Comparison of ENCODE assay signal across 27 cellular contexts in the genomic region with DNA sequence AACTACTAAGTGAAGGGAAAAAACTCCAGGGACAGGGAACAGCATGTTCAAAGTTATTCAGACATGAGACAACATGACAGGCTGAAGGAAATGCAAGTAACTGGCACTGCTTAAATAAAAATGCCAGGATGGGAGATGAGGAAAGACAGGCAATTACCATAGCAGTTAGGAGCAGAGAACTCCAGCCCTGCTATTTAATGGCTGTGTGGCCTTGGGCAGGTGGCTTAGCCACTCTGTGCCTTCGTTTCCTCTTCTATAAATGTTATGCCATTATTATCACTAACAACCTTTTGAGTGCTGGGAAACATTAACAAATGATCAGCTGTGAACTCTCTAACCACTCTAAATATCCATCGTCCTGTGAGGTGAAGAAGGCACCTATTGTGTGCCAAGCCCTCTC. TPM values are rescaled to one million over a fixed set of nuclear protein-coding genes. Genes with fewer than 3 reads are reported as not detected.
DNase-seq lines count a peak whose midpoint lies in the region; ATAC-seq, FAIRE-seq and TF ChIP-seq lines count a peak whose summit lies in the region.
"Had no signal": no experiment of that assay in that cellular context is flagged by ENCODE, and none has a peak within 500 bp of the region (broad histone marks: within the 10 kb centered on the region; RNA-seq: fewer than 3 reads in every experiment).

No MANE protein-coding gene starts in this region.

- no peaks in the 10 kb centered on the region for H3K9me1 ChIP-seq in K562 (ENCODE audit: control insufficient read depth, insufficient read depth, low read length)

- H3K9me3 ChIP-seq in HepG2 (ENCODE audit: low read length) (no peaks in the 10 kb centered on the region), right lobe of liver (no peaks in the 10 kb centered on the region), K562 (replicated peaks; ENCODE audit: control insufficient read depth, insufficient read depth, low read depth, low read length) (no peaks in the 10 kb centered on the region)
- H3K9me3 ChIP-seq: BE2C, BLaER1 had no signal

- H3K79me2 ChIP-seq in HepG2 (ENCODE audit: insufficient read depth, low read length): no peaks in the 10 kb centered on the region
- H3K79me2 ChIP-seq in K562 (ENCODE audit: control insufficient read depth, insufficient read depth, low read length): no peaks in the 10 kb centered on the region
- peaks cover 8% of the 10 kb centered on the region for H3K79me2 ChIP-seq in mesendoderm (ENCODE audit: control insufficient read depth, insufficient read depth, low read length)

- no peak overlapping the region for H2BK120ac ChIP-seq in mesendoderm (ENCODE audit: low read depth, low read length)

- no peak overlapping the region for H2AK5ac ChIP-seq in mesendoderm (ENCODE audit: low read length)

- no peak overlapping the region for H2BK5ac ChIP-seq in mesendoderm (ENCODE audit: low read length)

- no TSS peak for BruUV-seq in HepG2 (replicated peaks; lab: Mats Ljungman, UMichigan)
- no TSS peak for BruUV-seq in K562 (replicated peaks; lab: Mats Ljungman, UMichigan)

- FAIRE-seq in HepG2 (lab: Jason Lieb, UNC) (no peak), K562 (lab: Jason Lieb, UNC) (no peak)
- FAIRE-seq: A204.1, GM12878, GM12892, GM18507 had no signal

- no peak for TF ChIP-seq RAD21 in HepG2 (CRISPR knock-in tag; IDR thresholded peaks at IDR 0.05)
- no peak for TF ChIP-seq RAD21 in K562 (CRISPR knock-in tag; conservative IDR thresholded peaks at IDR 0.05 in 1 of 2, IDR thresholded peaks at IDR 0.05 in 1 of 2)

- no peak overlapping the region for H4K8ac ChIP-seq in mesendoderm (ENCODE audit: low read depth, low read length)

- no peak overlapping the region for H3K56ac ChIP-seq in mesendoderm (ENCODE audit: low read length)

- no peaks in the 10 kb centered on the region for H3K36me3 ChIP-seq in HepG2 (replicated peaks in 1 of 2; ENCODE audit: control insufficient read depth in 1 of 2, insufficient read depth in 2 of 2, low read length in 2 of 2)
- H3K36me3 ChIP-seq in right lobe of liver: no peaks in the 10 kb centered on the region
- no peaks in the 10 kb centered on the region for H3K36me3 ChIP-seq in K562 (ENCODE audit: control insufficient read depth, insufficient read depth, low read length)
- H3K36me3 ChIP-seq in mesendoderm (ENCODE audit: control insufficient read depth, insufficient read depth, low read length): no peaks in the 10 kb centered on the region
- H3K36me3 ChIP-seq: BE2C, BLaER1 had no signal

- TF ChIP-seq POLR2A in HepG2 (IDR thresholded peaks at IDR 0.05; ENCODE audit: insufficient read depth in 1 of 2, low read depth in 2 of 2, low read length in 2 of 2): no peak
- no peak for TF ChIP-seq POLR2A in right lobe of liver (IDR thresholded peaks at IDR 0.05)
- TF ChIP-seq POLR2A in K562 (conservative IDR thresholded peaks at IDR 0.05): no peak

- no peak for TF ChIP-seq EP300 in HepG2 (IDR thresholded peaks at IDR 0.05; ENCODE audit: low read depth in 2 of 2, low read length in 2 of 2)
- TF ChIP-seq EP300 in HepG2 (CRISPR knock-in tag; IDR thresholded peaks at IDR 0.05; ENCODE audit: borderline replicate concordance): no peak
- TF ChIP-seq EP300 in K562 (IDR thresholded peaks at IDR 0.05; ENCODE audit: low read length): no peak

- in situ Hi-C loops in HepG2 (cut with HindIII; ENCODE audit: extremely low pct_ligation_motif_present, low pct_unique_long_range_greater_than_20kb): no loop called here
- in situ Hi-C loops in K562 (cut with MboI): no loop called here

- peaks cover 5% of the 10 kb centered on the region for H3K79me1 ChIP-seq in mesendoderm (ENCODE audit: low read length)

- no peak overlapping the region for H2BK15ac ChIP-seq in mesendoderm (replicated peaks; ENCODE audit: low read depth)

- POLR2A ChIA-PET in HepG2 (lab: Yijun Ruan, JAX) (no interaction called here), K562 (lab: Yijun Ruan, JAX) (interaction anchor here (0.6 kb wide), 1 partner anchor 435 kb away, joined by 3 read pairs; no protein-coding TSS in a partner anchor)

- CTCF ChIA-PET in HepG2 (lab: Yijun Ruan, JAX; ENCODE audit: low intra/inter-chr PET ratio, low total read pairs) (no interaction called here), K562 (lab: Yijun Ruan, JAX; ENCODE audit: low intra/inter-chr PET ratio) (interaction anchor here (0.5 kb wide), 1 partner anchor 347 kb away, joined by 3 read pairs; no protein-coding TSS in a partner anchor)

- no peak overlapping the region for H3K23ac ChIP-seq in mesendoderm (ENCODE audit: low read length)

- H3K9ac ChIP-seq in HepG2 (ENCODE audit: insufficient read depth, low read depth, low read length) (no peak overlapping the region), K562 (ENCODE audit: insufficient read depth in 1 of 2, low read depth in 2 of 2, low read length in 2 of 2) (no peak overlapping the region), mesendoderm (ENCODE audit: low read length) (no peak overlapping the region)
- H3K9ac ChIP-seq: BLaER1 had no signal

- WGBS in HepG2 (ENCODE audit: low lambda C conversion rate): 67% methylated on average over 2 of the region's 2 CpGs
- 65% methylated on average over 2 of the region's 2 CpGs for WGBS in right lobe of liver (ENCODE audit: insufficient coverage, low coverage, low lambda C conversion rate, missing lambda C conversion rate)
- WGBS in K562 (ENCODE audit: insufficient coverage, low coverage, missing lambda C conversion rate): 3% methylated on average over 2 of the region's 2 CpGs
- no CpG with 5 or more reads among the region's 2 CpGs for WGBS in mesendoderm (ENCODE audit: extremely low coverage, insufficient coverage, low lambda C conversion rate)

- DNase-seq in HepG2 (ENCODE audit: low spot score) (no peak), right lobe of liver (no peak), K562 (ENCODE audit: extremely low read depth in 1 of 4, low spot score in 3 of 4) (no peak), NCI-H69 (lab: John Stamatoyannopoulos, UW) (no peak), mesendoderm (no peak)
- DNase-seq: 8988T; ACHN; BE2C; C1 segment of cervical spinal cord; CD4-positive, alpha-beta memory T cell; CD4-positive, CD25-positive, alpha-beta regulatory T cell; CD8-positive, alpha-beta memory T cell; COR-L47; DMS 273 treated with DMSO at 0.1 percent for 48 hours; DMS153; DMS53; DMS79; DND-41; EL; GDM1 had no signal

- H2AFZ ChIP-seq in HepG2 (ENCODE audit: low read length): no peak overlapping the region
- no peak overlapping the region for H2AFZ ChIP-seq in K562 (ENCODE audit: low read depth, low read length)

- H4K20me1 ChIP-seq in HepG2 (ENCODE audit: insufficient read depth, low read length) (no peaks in the 10 kb centered on the region), K562 (replicated peaks; ENCODE audit: control insufficient read depth, insufficient read depth, low read length) (no peaks in the 10 kb centered on the region)
- H4K20me1 ChIP-seq: BLaER1 had no signal

- H3K4ac ChIP-seq in mesendoderm (ENCODE audit: low read depth, low read length): no peak overlapping the region

- H3K27ac ChIP-seq in HepG2 (ENCODE audit: extremely low read length, insufficient read depth, low read length): no peak overlapping the region
- H3K27ac ChIP-seq in right lobe of liver: no peak overlapping the region
- H3K27ac ChIP-seq in K562 (ENCODE audit: extremely low read depth, low read depth, low read length): no peak overlapping the region
- no peak overlapping the region for H3K27ac ChIP-seq in mesendoderm (ENCODE audit: low read depth, low read length)
- H3K27ac ChIP-seq: BLaER1 had no signal

- H3K27me3 ChIP-seq in HepG2 (ENCODE audit: control insufficient read depth in 1 of 2, insufficient read depth in 2 of 2, low read length in 2 of 2): no peaks in the 10 kb centered on the region; a peak in 2 of 5 replicates
- H3K27me3 ChIP-seq in right lobe of liver: no peaks in the 10 kb centered on the region
- H3K27me3 ChIP-seq in K562 (ENCODE audit: control insufficient read depth in 2 of 2, insufficient read depth in 2 of 2, low read length in 2 of 2): peaks cover 24 to 35% of the 10 kb centered on the region in 2 experiments
- no peaks in the 10 kb centered on the region for H3K27me3 ChIP-seq in mesendoderm (ENCODE audit: insufficient read depth, low read length, poor library complexity)
- H3K27me3 ChIP-seq: BE2C, BLaER1 had no signal

- no peak overlapping the region for H4K5ac ChIP-seq in mesendoderm (ENCODE audit: low read length)

- no peak overlapping the region for H3K18ac ChIP-seq in mesendoderm (ENCODE audit: low read length)

- H3K4me2 ChIP-seq in HepG2 (ENCODE audit: low read depth, low read length): no peak overlapping the region
- no peak overlapping the region for H3K4me2 ChIP-seq in K562 (ENCODE audit: insufficient read depth, low read length)
- H3K4me2 ChIP-seq in mesendoderm (ENCODE audit: low read length): no peak overlapping the region
- H3K4me2 ChIP-seq: BLaER1 had no signal

- intact Hi-C loops in HepG2 (cut with micrococcal nuclease; ENCODE audit: unreplicated experiment): no loop called here
- intact Hi-C loops in right lobe of liver (cut with DNase I): no loop called here
- intact Hi-C loops in K562 (cut with micrococcal nuclease): no loop called here

- TF ChIP-seq CTCF in HepG2 (CRISPR knock-in tag; IDR thresholded peaks at IDR 0.05): no peak
- TF ChIP-seq CTCF in right lobe of liver (IDR thresholded peaks at IDR 0.05): no peak
- no peak for TF ChIP-seq CTCF in K562 (IDR thresholded peaks at IDR 0.05 in 2 of 3, conservative IDR thresholded peaks at IDR 0.05 in 1 of 3; ENCODE audit: insufficient read depth in 2 of 3, low read depth in 1 of 3, low read length in 3 of 3)

- ATAC-seq in HepG2 (no peak), right lobe of liver (no peak), K562 (no peak)
- ATAC-seq: GM12878 had no signal

- H3K4me1 ChIP-seq in HepG2 (ENCODE audit: insufficient read depth, low read length) (no peaks in the 10 kb centered on the region), right lobe of liver (no peaks in the 10 kb centered on the region), K562 (replicated peaks in 1 of 2; ENCODE audit: control insufficient read depth in 2 of 2, insufficient read depth in 2 of 2, low read length in 2 of 2) (no peaks in the 10 kb centered on the region), mesendoderm (ENCODE audit: control insufficient read depth, low read depth, low read length) (no peaks in the 10 kb centered on the region)
- H3K4me1 ChIP-seq: BE2C had no signal

- H3K4me3 ChIP-seq in HepG2 (replicated peaks in 1 of 3; ENCODE audit: insufficient read depth in 1 of 3, low read depth in 2 of 3, low read length in 3 of 3): no peak overlapping the region
- no peak overlapping the region for H3K4me3 ChIP-seq in right lobe of liver
- H3K4me3 ChIP-seq in K562: no peak overlapping the region
- no peak overlapping the region for H3K4me3 ChIP-seq in mesendoderm (ENCODE audit: low read length)
- H3K4me3 ChIP-seq: BLaER1, GM12878 had no signal

RNA-seq across cellular contexts. Expression of gene PROM1, which starts 32.7 kb away (rescaled TPM):
- total RNA-seq in HepG2 (2016; rRNA removed; fragmentation: Illumina TruSeq; extraction: Trizol) (2.5 and 3.9 TPM in 2 replicates), right lobe of liver (1 to 10 TPM in 5 of 6 experiments, under 1 TPM in 1; 0.86 to 2.2 (median 1.3) TPM), K562 (2014; rRNA removed) (not detected in 2 replicates), K562 (2014; rRNA removed; fragmentation: Illumina TruSeq; extraction: Trizol) (not detected in 2 replicates), K562 (2015; rRNA removed; fragmentation: Illumina TruSeq; extraction: Trizol) (not detected in 2 replicates), K562 (2021) (0.45 TPM in 1 of 2 replicates, not detected in the other)
- total RNA-seq in HepG2 (2016; cell fraction: cytosol; rRNA removed; fragmentation: Illumina TruSeq; extraction: Trizol; ENCODE audit: low read depth): 0.71 and 0.91 TPM in 2 replicates
- 2.1 and 4.2 TPM in 2 replicates for total RNA-seq in HepG2 (2016; cell fraction: insoluble cytoplasmic fraction; rRNA removed; fragmentation: Illumina TruSeq; extraction: Trizol)
- total RNA-seq in HepG2 (2016; cell fraction: membrane; rRNA removed; fragmentation: Illumina TruSeq; extraction: Trizol): 1.1 and 2.6 TPM in 2 replicates
- total RNA-seq in HepG2 (2016; cell fraction: nucleus; rRNA removed; fragmentation: Illumina TruSeq; extraction: Trizol): 5.8 and 6.2 TPM in 2 replicates
- polyA plus RNA-seq in HepG2 (2011; rRNA removed) (13.6 and 16.4 TPM in 2 replicates), K562 (2011; rRNA removed) (not detected in 2 replicates), K562 (2014; fragmentation: Illumina TruSeq; extraction: Trizol) (not detected in 2 replicates), K562 (2014; fragmentation: Nextera tagmentation; extraction: Ambion mirVana) (not detected), K562 (2014; rRNA removed) (0.05 TPM in 1 of 2 replicates, not detected in the other)
- 8.3 and 8.9 TPM in 2 replicates for polyA plus RNA-seq in HepG2 (2011; cell fraction: cytosol; rRNA removed)
- polyA plus RNA-seq in HepG2 (2011; cell fraction: nucleus; rRNA removed): 14.6 and 16.3 TPM in 2 replicates
- polyA plus RNA-seq in HepG2 (2012): 9.3 and 15.5 TPM in 2 replicates
- 0.25 and 0.31 TPM in 2 replicates for polyA plus RNA-seq in HepG2 (2016; cell fraction: cytosol; fragmentation: Illumina TruSeq; extraction: Trizol; ENCODE audit: low read depth)
- polyA plus RNA-seq in HepG2 (2016; cell fraction: insoluble cytoplasmic fraction; fragmentation: Illumina TruSeq; extraction: Trizol; ENCODE audit: low read depth): 1.6 and 2.1 TPM in 2 replicates
- 0.47 and 0.64 TPM in 2 replicates for polyA plus RNA-seq in HepG2 (2016; cell fraction: membrane; fragmentation: Illumina TruSeq; extraction: Trizol; ENCODE audit: low read depth)
- polyA plus RNA-seq in HepG2 (2016; cell fraction: nucleus; fragmentation: Illumina TruSeq; extraction: Trizol; ENCODE audit: insufficient read depth, low read depth): 5.4 and 6.6 TPM in 2 replicates
- polyA minus RNA-seq in HepG2 (2011; rRNA and poly(A)+ RNA removed; ENCODE audit: low replicate concordance): 1.3 and 25.2 TPM in 2 replicates
- 11.4 and 13.4 TPM in 2 replicates for polyA minus RNA-seq in HepG2 (2011; cell fraction: cytosol; rRNA and poly(A)+ RNA removed)
- polyA minus RNA-seq in HepG2 (2011; cell fraction: nucleus; rRNA and poly(A)+ RNA removed): 14.5 and 16.9 TPM in 2 replicates
- not detected in 2 replicates for total RNA-seq in K562 (2011; cell fraction: chromatin; rRNA removed; ENCODE audit: low replicate concordance)
- not detected in 2 replicates for total RNA-seq in K562 (2011; cell fraction: nucleolus; rRNA removed)
- total RNA-seq in K562 (2011; cell fraction: nucleoplasm; rRNA removed): not detected in 2 replicates
- not detected in 2 replicates for polyA plus RNA-seq in K562 (2011; cell fraction: cytosol; rRNA removed)
- polyA plus RNA-seq in K562 (2011; cell fraction: nucleus; rRNA removed): 0.14 TPM in 1 of 2 replicates, not detected in the other
- polyA plus RNA-seq in K562 (2012): 0.04 and 0.07 TPM in 2 replicates
- polyA minus RNA-seq in K562 (2011; rRNA and poly(A)+ RNA removed): not detected in 2 replicates
- polyA minus RNA-seq in K562 (2011; cell fraction: cytosol; rRNA and poly(A)+ RNA removed): not detected in 2 replicates
- polyA minus RNA-seq in K562 (2011; cell fraction: nucleus; rRNA and poly(A)+ RNA removed): not detected in 2 replicates
- 61.4 TPM for polyA plus RNA-seq in mesendoderm (2013, experiment 1 of 2)
- polyA plus RNA-seq in mesendoderm (2013, experiment 2 of 2): 61.8 TPM
- total RNA-seq: CD4-positive, alpha-beta memory T cell had no signal
- polyA plus RNA-seq: AG04450; CD14-positive monocyte; CD4-positive, alpha-beta memory T cell; CD4-positive, CD25-positive, alpha-beta regulatory T cell; CD8-positive, alpha-beta memory T cell had no signal

Comparison
In these comparisons a context has a peak if more than half of its experiments do, and no peak if none do; other contexts are left out.
1. Of the 241 proteins assayed by ChIP-seq in both HepG2 and K562: peak only in HepG2: none; only in K562: ZFP36; in both: none; in neither: 240.